In the genomic region with DNA sequence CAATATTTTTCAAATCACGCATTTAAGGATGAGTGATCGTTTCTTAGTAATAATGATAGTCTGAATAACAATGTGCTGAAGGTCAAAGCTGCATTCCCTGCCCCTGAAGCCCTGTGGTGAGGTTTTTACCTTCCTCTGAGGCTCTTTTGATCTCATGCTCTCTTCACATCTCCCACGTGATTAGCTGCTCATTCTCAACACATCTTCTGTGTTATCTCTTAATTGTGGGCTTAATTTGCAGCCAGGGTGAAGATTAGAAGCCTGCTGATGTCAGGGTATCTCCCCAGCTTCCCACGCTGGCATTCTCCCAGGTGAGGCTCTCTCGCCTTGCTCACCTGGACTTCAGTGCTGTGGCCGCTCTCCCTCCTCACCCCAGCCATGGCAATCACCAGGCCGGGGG, we compare ENCODE assay signal across 19 cellular contexts.
DNase-seq lines count a peak whose midpoint lies in the region; ATAC-seq and TF ChIP-seq lines count a peak whose summit lies in the region.
"Had no signal": no experiment of that assay in that cellular context is flagged by ENCODE, and none has a peak within 500 bp of the region (broad histone marks: within the 10 kb centered on the region; RNA-seq: fewer than 3 reads in every experiment).

No MANE protein-coding gene starts in this region.

- TF ChIP-seq CTCF in endodermal cell (conservative IDR thresholded peaks at IDR 0.05) (no peak), A673 (conservative IDR thresholded peaks at IDR 0.05; ENCODE audit: low read depth, low read length) (no peak), CD14-positive monocyte (IDR thresholded peaks at IDR 0.05) (no peak)

- H3K4me1 ChIP-seq in endodermal cell (ENCODE audit: control insufficient read depth, insufficient read depth, low read length) (peaks cover 14% of the 10 kb centered on the region), A673 (ENCODE audit: insufficient read depth, low read length, poor library complexity, severe bottlenecking) (no peaks in the 10 kb centered on the region)
- H3K4me1 ChIP-seq: BE2C had no signal

- no peak overlapping the region for H3K4me3 Mint-ChIP-seq in activated naive CD8-positive, alpha-beta T cell treated with anti-CD3 and anti-CD28 coated beads, Interleukin-2, amount 50 U/mL, for 24 hours
- no peak overlapping the region for H3K4me3 Mint-ChIP-seq in activated naive CD8-positive, alpha-beta T cell treated with anti-CD3 and anti-CD28 coated beads for 36 hours
- H3K4me3 Mint-ChIP-seq in endodermal cell (no peak overlapping the region), CD14-positive monocyte (no peak overlapping the region)
- H3K4me3 Mint-ChIP-seq: CD4-positive, alpha-beta T cell had no signal

- intact Hi-C loops in A673 (cut with micrococcal nuclease; ENCODE audit: unreplicated experiment) (no loop called here), CD14-positive monocyte (cut with micrococcal nuclease) (no loop called here)

- POLR2A ChIA-PET in A673 (lab: Charles Lee; ENCODE audit: low non-redundant PET): no interaction called here

- 55 to 56% methylated on average over 2 to 7 of the region's 7 CpGs for WGBS in endodermal cell (ENCODE audit: insufficient coverage in 1 of 2, insufficient read length in 1 of 2), 2 experiments

- no peaks in the 10 kb centered on the region for H3K9me3 ChIP-seq in endodermal cell (ENCODE audit: control insufficient read depth, low read length)
- no peaks in the 10 kb centered on the region for H3K9me3 ChIP-seq in A673 (ENCODE audit: low read depth, low read length, poor library complexity, severe bottlenecking)
- H3K9me3 ChIP-seq: BE2C had no signal

- H3K27me3 Mint-ChIP-seq in activated naive CD8-positive, alpha-beta T cell treated with anti-CD3 and anti-CD28 coated beads, Interleukin-2, amount 50 U/mL, for 24 hours: peaks cover 12% of the 10 kb centered on the region
- peaks cover 31% of the 10 kb centered on the region for H3K27me3 Mint-ChIP-seq in activated naive CD8-positive, alpha-beta T cell treated with anti-CD3 and anti-CD28 coated beads for 36 hours
- peaks cover 59% of the 10 kb centered on the region for H3K27me3 Mint-ChIP-seq in endodermal cell (ENCODE audit: insufficient read depth)
- peaks cover 2 to 6% (median 3%) of the 10 kb centered on the region in 3 donors for H3K27me3 Mint-ChIP-seq in CD14-positive monocyte (ENCODE audit: low read depth in 3 of 3)

- CTCF ChIA-PET in A673 (lab: Charles Lee): no interaction called here

- H3K27me3 ChIP-seq in endodermal cell (ENCODE audit: control insufficient read depth, insufficient read depth, low read length, poor library complexity, severe bottlenecking) (peaks cover 38% of the 10 kb centered on the region), A673 (replicated peaks; ENCODE audit: insufficient read depth, low read depth, low read length, poor library complexity) (peaks cover 12% of the 10 kb centered on the region)

- H3K9me3 Mint-ChIP-seq in activated naive CD8-positive, alpha-beta T cell treated with anti-CD3 and anti-CD28 coated beads, Interleukin-2, amount 50 U/mL, for 24 hours: no peaks in the 10 kb centered on the region
- no peaks in the 10 kb centered on the region for H3K9me3 Mint-ChIP-seq in activated naive CD8-positive, alpha-beta T cell treated with anti-CD3 and anti-CD28 coated beads for 36 hours
- H3K9me3 Mint-ChIP-seq in endodermal cell (no peaks in the 10 kb centered on the region), CD14-positive monocyte (peaks cover 0 to 3% (median 0%) of the 10 kb centered on the region in 7 donors)
- H3K9me3 Mint-ChIP-seq: CD4-positive, alpha-beta T cell had no signal

- H3K36me3 ChIP-seq in endodermal cell (ENCODE audit: control insufficient read depth, insufficient read depth, low read length): no peaks in the 10 kb centered on the region
- H3K36me3 ChIP-seq in A673 (ENCODE audit: insufficient read depth, low read length, poor library complexity, severe bottlenecking): no peaks in the 10 kb centered on the region
- H3K36me3 ChIP-seq: BE2C had no signal

- H3K4me3 ChIP-seq in endodermal cell (ENCODE audit: low read length) (no peak overlapping the region), A673 (ENCODE audit: low read depth, low read length, poor library complexity, severe bottlenecking) (no peak overlapping the region)

- ATAC-seq in activated naive CD8-positive, alpha-beta T cell treated with anti-CD3 and anti-CD28 coated beads, Interleukin-2, amount 50 U/mL, for 24 hours: peak; percentile 73

- no peak overlapping the region for H3K27ac Mint-ChIP-seq in activated naive CD8-positive, alpha-beta T cell treated with anti-CD3 and anti-CD28 coated beads, Interleukin-2, amount 50 U/mL, for 24 hours
- H3K27ac Mint-ChIP-seq in activated naive CD8-positive, alpha-beta T cell treated with anti-CD3 and anti-CD28 coated beads for 36 hours: no peak overlapping the region
- H3K27ac Mint-ChIP-seq in endodermal cell (peak overlapping the region; percentile 14), CD14-positive monocyte (no peak overlapping the region)
- H3K27ac Mint-ChIP-seq: CD4-positive, alpha-beta T cell had no signal

- no peaks in the 10 kb centered on the region for H3K36me3 Mint-ChIP-seq in activated naive CD8-positive, alpha-beta T cell treated with anti-CD3 and anti-CD28 coated beads, Interleukin-2, amount 50 U/mL, for 24 hours (ENCODE audit: low read depth)
- H3K36me3 Mint-ChIP-seq in activated naive CD8-positive, alpha-beta T cell treated with anti-CD3 and anti-CD28 coated beads for 36 hours: no peaks in the 10 kb centered on the region
- H3K36me3 Mint-ChIP-seq in endodermal cell (ENCODE audit: low read depth) (no peaks in the 10 kb centered on the region), CD14-positive monocyte (no peaks in the 10 kb centered on the region)

- no TSS peak for BruUV-seq in A673 (replicated peaks; lab: Mats Ljungman, UMichigan)

- no peak overlapping the region for H3K9ac ChIP-seq in endodermal cell (ENCODE audit: extremely low read depth, low read length, poor library complexity, severe bottlenecking)

- DNase-seq in NCI-H82 (lab: John Stamatoyannopoulos, UW) (peak; percentile 41), NCI-H82 treated with DMSO at 0.1 percent for 48 hours (lab: John Stamatoyannopoulos, UW; ENCODE audit: unreplicated experiment) (no peak), endodermal cell (peak; percentile 83), A673 (ENCODE audit: low spot score) (no peak), NCI-H69 (lab: John Stamatoyannopoulos, UW) (no peak), CD14-positive monocyte (ENCODE audit: low spot score) (no peak)
- no peak for DNase-seq in activated naive CD8-positive, alpha-beta T cell treated with anti-CD3 and anti-CD28 coated beads, Interleukin-2, amount 50 U/mL, for 24 hours
- DNase-seq in activated naive CD8-positive, alpha-beta T cell treated with anti-CD3 and anti-CD28 coated beads for 36 hours: no peak
- DNase-seq: BE2C; CD4-positive, alpha-beta T cell; DMS53; KBM-7; NCI-H1105; NCI-H2081; NCI-H2171 treated with DMSO at 0.1 percent for 48 hours; NCI-H446 treated with DMSO at 0.1 percent for 48 hours; OCI-M1; Right ventricle myocardium superior had no signal

- H3K4me1 Mint-ChIP-seq in activated naive CD8-positive, alpha-beta T cell treated with anti-CD3 and anti-CD28 coated beads, Interleukin-2, amount 50 U/mL, for 24 hours: peaks cover 11% of the 10 kb centered on the region
- H3K4me1 Mint-ChIP-seq in activated naive CD8-positive, alpha-beta T cell treated with anti-CD3 and anti-CD28 coated beads for 36 hours: peaks cover 13% of the 10 kb centered on the region
- peaks cover 39% of the 10 kb centered on the region for H3K4me1 Mint-ChIP-seq in endodermal cell
- no peaks in the 10 kb centered on the region for H3K4me1 Mint-ChIP-seq in CD14-positive monocyte

- H3K27ac ChIP-seq in endodermal cell (ENCODE audit: low read depth, low read length) (no peak overlapping the region), A673 (ENCODE audit: low read depth, low read length, poor library complexity, severe bottlenecking) (no peak overlapping the region)
- H3K27ac ChIP-seq: 22Rv1 had no signal

Comparison
In these comparisons a context has a peak if more than half of its experiments do, and no peak if none do; other contexts are left out.
1. DNase-seq: peak in NCI-H82 (single experiment) and endodermal cell (single experiment); none in NCI-H82 treated with DMSO at 0.1 percent for 48 hours (single experiment), activated naive CD8-positive, alpha-beta T cell treated with anti-CD3 and anti-CD28 coated beads, Interleukin-2, amount 50 U/mL, for 24 hours (single experiment), activated naive CD8-positive, alpha-beta T cell treated with anti-CD3 and anti-CD28 coated beads for 36 hours (single experiment), A673 (single experiment), NCI-H69 (single experiment) and CD14-positive monocyte (single experiment).